ENCODE assay signal across 39 cellular contexts in the genomic region with DNA sequence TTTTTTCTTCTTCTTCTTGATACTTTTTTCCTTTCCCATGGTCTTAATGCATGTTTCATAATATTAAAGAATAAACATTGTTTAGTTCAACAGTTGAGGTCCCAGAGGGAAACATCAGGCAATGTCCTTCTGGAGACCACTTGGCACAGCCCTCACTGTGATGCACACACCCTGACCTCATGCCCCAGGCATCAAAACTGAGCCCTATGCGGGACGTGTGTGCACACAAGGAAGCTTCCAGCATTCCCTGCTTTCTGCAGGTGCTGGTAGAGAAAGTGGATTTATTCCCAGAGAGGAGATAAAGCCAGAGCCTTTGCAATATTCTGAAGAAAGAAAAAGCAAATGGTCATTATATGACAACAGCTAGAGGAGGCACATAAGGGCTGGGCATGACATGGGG. TPM values are rescaled to one million over a fixed set of nuclear protein-coding genes. Genes with fewer than 3 reads are reported as not detected.
"Had no signal": no experiment of that assay in that cellular context is flagged by ENCODE, and none has a peak within 500 bp of the region (broad histone marks: within the 10 kb centered on the region; RNA-seq: fewer than 3 reads in every experiment).

No MANE protein-coding gene starts in this region.

- H3K4me1 ChIP-seq: adrenal gland, ascending aorta, body of pancreas, breast epithelium had no signal

- H3K9me3 Mint-ChIP-seq: activated naive CD4-positive, alpha-beta T cell treated with anti-CD3 and anti-CD28 coated beads for 36 hours; activated naive CD4-positive, alpha-beta T cell treated with anti-CD3 and anti-CD28 coated beads, Interleukin-2, amount 10 ng/mL, durations not matched to agents 7 days and 5 days; activated naive CD4-positive, alpha-beta T cell treated with anti-CD3 and anti-CD28 coated beads, Interleukin-2, amount 50 U/mL, for 24 hours; activated naive CD8-positive, alpha-beta T cell treated with anti-CD3 and anti-CD28 coated beads for 36 hours; activated naive CD8-positive, alpha-beta T cell treated with anti-CD3 and anti-CD28 coated beads, Interleukin-2, amount 50 U/mL, for 24 hours; activated T-cell treated with anti-CD3 and anti-CD28 coated beads, Interleukin-2, amount 50 U/mL, for 24 hours; activated T-helper 1 cell treated with anti-CD3 and anti-CD28 coated beads, Interleukin-12 subunit alpha, Interleukin-12 subunit beta, Interleukin-2, Interleukin-4 antibody, amounts not matched to agents 30 ng/mL and 10 ng/mL and 1 ng/mL, durations not matched to agents 14 hours and 24 hours and 36 hours; activated T-helper 17 cell treated with anti-CD3 and anti-CD28 coated beads, Interleukin-2, amount 50 U/mL, for 72 hours; activated T-helper 2 cell treated with anti-CD3 and anti-CD28 coated beads, Interferon-gamma antibody, Interleukin-2, Interleukin-4, amounts not matched to agents 10 μg/mL and 5 μg/mL and 100 μg/mL, durations not matched to agents 14 hours and 24 hours and 36 hours; central memory CD8-positive, alpha-beta T cell had no signal

- H3K9me3 ChIP-seq: adrenal gland, ascending aorta, body of pancreas, breast epithelium had no signal

- H3K27me3 ChIP-seq: adrenal gland, ascending aorta, body of pancreas, brain microvascular endothelial cell, breast epithelium, cardiac muscle cell had no signal

- H3K27ac ChIP-seq: adrenal gland, ascending aorta, body of pancreas, brain microvascular endothelial cell, breast epithelium, cardiac muscle cell had no signal

- H3K27ac Mint-ChIP-seq: activated naive CD4-positive, alpha-beta T cell treated with anti-CD3 and anti-CD28 coated beads for 36 hours; activated naive CD4-positive, alpha-beta T cell treated with anti-CD3 and anti-CD28 coated beads, Interleukin-2, amount 10 ng/mL, durations not matched to agents 7 days and 5 days; activated naive CD4-positive, alpha-beta T cell treated with anti-CD3 and anti-CD28 coated beads, Interleukin-2, amount 50 U/mL, for 72 hours; activated naive CD8-positive, alpha-beta T cell; activated naive CD8-positive, alpha-beta T cell treated with anti-CD3 and anti-CD28 coated beads for 36 hours; activated naive CD8-positive, alpha-beta T cell treated with anti-CD3 and anti-CD28 coated beads, Interleukin-2, amount 10 ng/mL, durations not matched to agents 7 days and 5 days; activated naive CD8-positive, alpha-beta T cell treated with anti-CD3 and anti-CD28 coated beads, Interleukin-2, amount 50 U/mL, for 24 hours; activated T-cell treated with anti-CD3 and anti-CD28 coated beads, Interleukin-2, amount 50 U/mL, for 24 hours; activated T-cell treated with anti-CD3 and anti-CD28 coated beads, Interleukin-2, amount 50 U/mL, for 72 hours; activated T-helper 1 cell treated with anti-CD3 and anti-CD28 coated beads, Interleukin-12 subunit alpha, Interleukin-12 subunit beta, Interleukin-2, Interleukin-4 antibody, amounts not matched to agents 30 ng/mL and 10 ng/mL and 1 ng/mL, durations not matched to agents 14 hours and 24 hours and 36 hours; activated T-helper 17 cell treated with anti-CD3 and anti-CD28 coated beads, Interleukin-2, amount 50 U/mL, for 72 hours; activated T-helper 2 cell treated with anti-CD3 and anti-CD28 coated beads, Interferon-gamma antibody, Interleukin-2, Interleukin-4, amounts not matched to agents 10 μg/mL and 5 μg/mL and 100 μg/mL, durations not matched to agents 14 hours and 24 hours and 36 hours had no signal

- H3K27me3 Mint-ChIP-seq: activated naive CD4-positive, alpha-beta T cell treated with anti-CD3 and anti-CD28 coated beads, Interleukin-2, amount 10 ng/mL, durations not matched to agents 7 days and 5 days had no signal

- H3K36me3 ChIP-seq: adrenal gland, ascending aorta, brain microvascular endothelial cell, breast epithelium, cardiac muscle cell had no signal

- DNase-seq: activated effector memory CD4-positive, alpha-beta T cell treated with anti-CD3 and anti-CD28 coated beads, Interleukin-2, amount 50 U/mL, for 16 hours; activated effector memory CD4-positive, alpha-beta T cell treated with Interleukin-2 at 50 U/mL for 16 hours; activated gamma-delta T cell; activated gamma-delta T cell treated with Interleukin-2 at 50 U/mL for 16 hours; activated naive CD4-positive, alpha-beta T cell; activated naive CD4-positive, alpha-beta T cell treated with anti-CD3 and anti-CD28 coated beads for 36 hours; activated naive CD4-positive, alpha-beta T cell treated with anti-CD3 and anti-CD28 coated beads, Interleukin-2, amount 10 ng/mL, durations not matched to agents 7 days and 5 days; activated naive CD4-positive, alpha-beta T cell treated with anti-CD3 and anti-CD28 coated beads, Interleukin-2, amount 50 U/mL, for 16 hours; activated naive CD4-positive, alpha-beta T cell treated with Interleukin-2 at 50 U/mL for 16 hours; activated naive CD8-positive, alpha-beta T cell treated with anti-CD3 and anti-CD28 coated beads for 36 hours; activated naive CD8-positive, alpha-beta T cell treated with anti-CD3 and anti-CD28 coated beads, Interleukin-2, amount 10 ng/mL, durations not matched to agents 7 days and 5 days; activated naive CD8-positive, alpha-beta T cell treated with anti-CD3 and anti-CD28 coated beads, Interleukin-2, amount 50 U/mL, for 24 hours; activated T-cell treated with anti-CD3 and anti-CD28 coated beads, Interleukin-2, amount 50 U/mL, for 1 hour; activated T-cell treated with anti-CD3 and anti-CD28 coated beads, Interleukin-2, amount 50 U/mL, for 24 hours; activated T-cell treated with anti-CD3 and anti-CD28 coated beads, Interleukin-2, amount 50 U/mL, for 4 hours; activated T-cell treated with anti-CD3 and anti-CD28 coated beads, Interleukin-2, amount 50 U/mL, for 48 hours; activated T-cell treated with anti-CD3 and anti-CD28 coated beads, Interleukin-2, amount 50 U/mL, for 72 hours; adrenal gland; amniotic stem cell; amygdala; anterior cingulate cortex; aorta; body of pancreas; brain microvascular endothelial cell; caudate nucleus; central memory CD4-positive, alpha-beta T cell; cerebellar nuclear complex had no signal

- H3K4me3 Mint-ChIP-seq: activated naive CD4-positive, alpha-beta T cell treated with anti-CD3 and anti-CD28 coated beads for 36 hours; activated naive CD4-positive, alpha-beta T cell treated with anti-CD3 and anti-CD28 coated beads, Interleukin-2, amount 10 ng/mL, durations not matched to agents 7 days and 5 days; activated naive CD4-positive, alpha-beta T cell treated with anti-CD3 and anti-CD28 coated beads, Interleukin-2, amount 50 U/mL, for 24 hours; activated naive CD8-positive, alpha-beta T cell; activated naive CD8-positive, alpha-beta T cell treated with anti-CD3 and anti-CD28 coated beads for 36 hours; activated naive CD8-positive, alpha-beta T cell treated with anti-CD3 and anti-CD28 coated beads, Interleukin-2, amount 10 ng/mL, durations not matched to agents 7 days and 5 days; activated naive CD8-positive, alpha-beta T cell treated with anti-CD3 and anti-CD28 coated beads, Interleukin-2, amount 50 U/mL, for 24 hours; activated T-cell treated with anti-CD3 and anti-CD28 coated beads, Interleukin-2, amount 50 U/mL, for 24 hours; activated T-cell treated with anti-CD3 and anti-CD28 coated beads, Interleukin-2, amount 50 U/mL, for 4 hours; activated T-cell treated with anti-CD3 and anti-CD28 coated beads, Interleukin-2, amount 50 U/mL, for 72 hours; activated T-helper 1 cell treated with anti-CD3 and anti-CD28 coated beads, Interleukin-12 subunit alpha, Interleukin-12 subunit beta, Interleukin-2, Interleukin-4 antibody, amounts not matched to agents 30 ng/mL and 10 ng/mL and 1 ng/mL, durations not matched to agents 14 hours and 24 hours and 36 hours; activated T-helper 17 cell treated with anti-CD3 and anti-CD28 coated beads, Interleukin-2, amount 50 U/mL, for 72 hours; brain; central memory CD8-positive, alpha-beta T cell had no signal

- H3K36me3 Mint-ChIP-seq: activated naive CD4-positive, alpha-beta T cell treated with anti-CD3 and anti-CD28 coated beads, Interleukin-2, amount 10 ng/mL, durations not matched to agents 7 days and 5 days; activated naive CD4-positive, alpha-beta T cell treated with anti-CD3 and anti-CD28 coated beads, Interleukin-2, amount 50 U/mL, for 72 hours; activated naive CD8-positive, alpha-beta T cell; activated naive CD8-positive, alpha-beta T cell treated with anti-CD3 and anti-CD28 coated beads for 36 hours; activated naive CD8-positive, alpha-beta T cell treated with anti-CD3 and anti-CD28 coated beads, Interleukin-2, amount 10 ng/mL, durations not matched to agents 7 days and 5 days; brain had no signal

- H3K4me3 ChIP-seq: adrenal gland, ascending aorta, body of pancreas, breast epithelium, cardiac muscle cell had no signal

- H3K4me1 Mint-ChIP-seq: activated naive CD4-positive, alpha-beta T cell treated with anti-CD3 and anti-CD28 coated beads, Interleukin-2, amount 10 ng/mL, durations not matched to agents 7 days and 5 days; activated naive CD4-positive, alpha-beta T cell treated with anti-CD3 and anti-CD28 coated beads, Interleukin-2, amount 50 U/mL, for 24 hours; activated naive CD8-positive, alpha-beta T cell treated with anti-CD3 and anti-CD28 coated beads for 36 hours; activated naive CD8-positive, alpha-beta T cell treated with anti-CD3 and anti-CD28 coated beads, Interleukin-2, amount 10 ng/mL, durations not matched to agents 7 days and 5 days; activated naive CD8-positive, alpha-beta T cell treated with anti-CD3 and anti-CD28 coated beads, Interleukin-2, amount 50 U/mL, for 24 hours; activated T-helper 17 cell treated with anti-CD3 and anti-CD28 coated beads, Interleukin-2, amount 50 U/mL, for 72 hours; central memory CD8-positive, alpha-beta T cell had no signal

RNA-seq across cellular contexts. Expression of gene CMKLR1, which starts 16.0 kb away (rescaled TPM):
- total RNA-seq: activated naive CD4-positive, alpha-beta T cell treated with anti-CD3 and anti-CD28 coated beads for 36 hours; activated naive CD4-positive, alpha-beta T cell treated with anti-CD3 and anti-CD28 coated beads, Interleukin-2, amount 50 U/mL, for 72 hours; activated naive CD8-positive, alpha-beta T cell treated with anti-CD3 and anti-CD28 coated beads for 36 hours; activated T-cell treated with anti-CD3 and anti-CD28 coated beads, Interleukin-2, amount 50 U/mL, for 72 hours; activated T-helper 1 cell treated with anti-CD3 and anti-CD28 coated beads, Interleukin-12 subunit alpha, Interleukin-12 subunit beta, Interleukin-2, Interleukin-4 antibody, amounts not matched to agents 30 ng/mL and 10 ng/mL and 1 ng/mL, durations not matched to agents 14 hours and 24 hours and 36 hours; activated T-helper 17 cell treated with anti-CD3 and anti-CD28 coated beads, Interleukin-2, amount 50 U/mL, for 72 hours; activated T-helper 2 cell treated with anti-CD3 and anti-CD28 coated beads, Interferon-gamma antibody, Interleukin-2, Interleukin-4, amounts not matched to agents 10 μg/mL and 5 μg/mL and 100 μg/mL, durations not matched to agents 14 hours and 24 hours and 36 hours; bronchial epithelial cell; cardiac muscle cell had no signal
